In genomic region chr9:24614070-24614469, GRCh38 we compare ENCODE assay signal across 1 cellular context.
TF ChIP-seq lines count a peak whose summit lies in the region.

No MANE protein-coding gene starts in this region.

TF ChIP-seq in SK-N-SH treated with all-trans-retinoic acid at 6 μM for 48 hours, 23 proteins besides CTCF, POLR2A, EP300 and RAD21 (continued from another document):
- TF ChIP-seq PPARA (CRISPR knock-in tag; IDR thresholded peaks at IDR 0.05; ENCODE audit: borderline replicate concordance) (no peak), CREB5 (CRISPR knock-in tag; IDR thresholded peaks at IDR 0.05; ENCODE audit: low read depth) (no peak), CSDC2 (CRISPR knock-in tag; IDR thresholded peaks at IDR 0.05) (no peak), GLIS3 (CRISPR knock-in tag; IDR thresholded peaks at IDR 0.05) (no peak), ISL1 (CRISPR knock-in tag; IDR thresholded peaks at IDR 0.05) (no peak), PATZ1 (CRISPR knock-in tag; IDR thresholded peaks at IDR 0.05; ENCODE audit: borderline replicate concordance) (no peak), ZFP30 (CRISPR knock-in tag; IDR thresholded peaks at IDR 0.05) (no peak), OSR1 (CRISPR knock-in tag; IDR thresholded peaks at IDR 0.05) (no peak)
